8 cellular contexts compared by ENCODE assay signal in the genomic region with DNA sequence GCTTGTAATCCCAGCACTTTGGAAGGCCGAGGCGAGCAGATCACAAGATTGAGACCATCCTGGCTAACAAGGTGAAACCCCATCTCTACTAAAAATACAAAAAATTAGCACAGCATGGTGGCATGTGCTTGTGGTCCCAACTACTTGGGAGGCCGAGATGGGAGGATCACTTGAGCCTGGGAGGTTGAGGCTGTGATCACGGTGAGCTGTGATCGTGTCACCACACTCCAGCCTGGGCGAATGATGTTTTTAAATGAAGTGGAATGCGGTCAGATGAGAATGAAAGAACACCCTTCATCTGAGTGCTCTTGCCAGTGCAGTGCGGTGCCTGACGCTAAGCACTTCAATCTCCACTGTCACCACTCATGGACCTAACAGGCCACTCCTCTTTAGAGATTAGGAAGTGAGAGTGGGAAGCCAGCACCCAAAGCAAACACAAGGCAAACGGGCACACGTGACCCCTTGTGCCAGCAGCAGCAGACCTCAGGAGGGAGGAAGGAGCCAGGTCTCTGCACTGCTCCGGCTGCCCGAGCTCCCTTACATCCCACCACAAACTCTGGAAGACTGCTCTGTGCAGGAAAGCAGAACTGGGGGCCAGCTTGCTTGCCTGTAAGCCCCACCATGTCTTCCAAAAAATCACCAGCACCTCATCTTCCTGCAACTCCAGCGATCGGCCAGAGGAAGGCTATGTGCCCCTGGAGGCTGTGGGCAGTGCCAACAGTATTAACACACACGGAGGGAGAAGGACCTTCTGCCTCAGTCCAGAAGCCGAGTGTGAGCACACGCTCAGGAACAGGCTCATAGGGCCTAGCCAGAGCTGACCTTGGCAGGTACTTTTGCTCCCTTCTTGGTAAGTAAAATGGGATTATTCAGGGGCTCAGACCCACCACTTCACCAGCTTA. TPM values are rescaled to one million over a fixed set of nuclear protein-coding genes. Genes with fewer than 3 reads are reported as not detected.
DNase-seq lines count a peak whose midpoint lies in the region; ATAC-seq, FAIRE-seq and TF ChIP-seq lines count a peak whose summit lies in the region.

No MANE protein-coding gene starts in this region.

- H3K4me1 ChIP-seq in OCI-LY3 (ENCODE audit: low read length), result peaks cover 36% of the 10 kb centered on the region
- peaks cover 32% of the 10 kb centered on the region for H3K4me1 ChIP-seq in cardiac muscle cell (ENCODE audit: low read depth)

- no peaks in the 10 kb centered on the region for H4K20me1 ChIP-seq in OCI-LY3 (ENCODE audit: insufficient read depth, low read length)

- peak overlapping the region; percentile 40; the same call in 1 of the 2 replicates for H3K9ac ChIP-seq in OCI-LY3 (ENCODE audit: low read length)

- H3K36me3 ChIP-seq in OCI-LY3 (replicated peaks; ENCODE audit: low read depth, low read length) (no peaks in the 10 kb centered on the region), cardiac muscle cell (no peaks in the 10 kb centered on the region)

- peak overlapping the region; percentile 74 for H3K4me2 ChIP-seq in OCI-LY3 (ENCODE audit: low read length)

- no peaks in the 10 kb centered on the region for H3K9me3 ChIP-seq in OCI-LY3 (ENCODE audit: insufficient read depth, low read length)
- H3K9me3 ChIP-seq in cardiac muscle cell (ENCODE audit: low read depth), result no peaks in the 10 kb centered on the region

- H3K4me3 ChIP-seq in OCI-LY3 (ENCODE audit: low read length) (peak overlapping the region; percentile 60), cardiac muscle cell (no peak overlapping the region)

- no peak for FAIRE-seq in H54 (lab: Jason Lieb, UNC)

- TF ChIP-seq CTCF in OCI-LY3 (IDR thresholded peaks at IDR 0.05; ENCODE audit: low read depth, low read length) (no peak), cardiac muscle cell (IDR thresholded peaks at IDR 0.05; ENCODE audit: low read depth, low read length) (no peak)

- TF ChIP-seq POLR2A in GM18526 (IDR thresholded peaks at IDR 0.05; ENCODE audit: extremely low read depth, insufficient read length) (peak; percentile 40), H54 (IDR thresholded peaks at IDR 0.05; ENCODE audit: low read depth, low read length) (no peak)

- no peaks in the 10 kb centered on the region for H3K79me2 ChIP-seq in OCI-LY3 (ENCODE audit: low read length)

- DNase-seq in cardiac muscle cell (ENCODE audit: low read depth in 1 of 2, low spot score in 1 of 2), result peak in 1 of 2 donors; percentile 87
- DNase-seq in sciatic nerve (ENCODE audit: low spot score), result peak; percentile 67
- no peak for DNase-seq in H54 (ENCODE audit: insufficient read length, low spot score)
- no peak for DNase-seq in stimulated activated CD4-positive, alpha-beta T cell treated with anti-CD3 and anti-CD28 coated beads, Interleukin-2, amount 100 ng/mL, for 48 hours
- no peak for DNase-seq in NCI-H2171 (lab: John Stamatoyannopoulos, UW)

- ATAC-seq in sciatic nerve (peak; percentile 87), HG03139 (IDR thresholded peaks at IDR 0.05; ENCODE audit: unreplicated experiment) (no peak)

- intact Hi-C loops in sciatic nerve (cut with DNase I), result no loop called here

- H3K27me3 ChIP-seq in OCI-LY3 (ENCODE audit: low read depth, low read length), result no peaks in the 10 kb centered on the region
- H3K27me3 ChIP-seq in cardiac muscle cell, result no peaks in the 10 kb centered on the region

- peak overlapping the region; percentile 0; the same call in 1 of the 2 replicates for H2AFZ ChIP-seq in OCI-LY3 (ENCODE audit: low read depth, low read length)

- H3K27ac ChIP-seq in OCI-LY3 (ENCODE audit: low read length) (no peak overlapping the region), cardiac muscle cell (peak overlapping the region; percentile 89)

RNA-seq across cellular contexts. Expression of a gene that starts 9.7 kb away (rescaled TPM):
- total RNA-seq in cardiac muscle cell, result 122 and 124 TPM in 2 replicates
- polyA plus RNA-seq in cardiac muscle cell, result 80.1 and 111 TPM in 2 replicates
- total RNA-seq in sciatic nerve, result 27.6 TPM

RNA-seq across cellular contexts. Expression of a gene that starts 42.8 kb away (rescaled TPM):
- total RNA-seq in cardiac muscle cell (23.2 and 34.2 TPM in 2 replicates), sciatic nerve (42.4 TPM)
- 35.4 and 47.2 TPM in 2 replicates for polyA plus RNA-seq in cardiac muscle cell

RNA-seq across cellular contexts. Expression of a gene that starts 42.9 kb away (rescaled TPM):
- total RNA-seq in cardiac muscle cell (14.4 and 16.9 TPM in 2 replicates), sciatic nerve (10.7 TPM)
- 21.4 and 24.1 TPM in 2 replicates for polyA plus RNA-seq in cardiac muscle cell
